ENCODE assay signal across 22 cellular contexts in the genomic region with DNA sequence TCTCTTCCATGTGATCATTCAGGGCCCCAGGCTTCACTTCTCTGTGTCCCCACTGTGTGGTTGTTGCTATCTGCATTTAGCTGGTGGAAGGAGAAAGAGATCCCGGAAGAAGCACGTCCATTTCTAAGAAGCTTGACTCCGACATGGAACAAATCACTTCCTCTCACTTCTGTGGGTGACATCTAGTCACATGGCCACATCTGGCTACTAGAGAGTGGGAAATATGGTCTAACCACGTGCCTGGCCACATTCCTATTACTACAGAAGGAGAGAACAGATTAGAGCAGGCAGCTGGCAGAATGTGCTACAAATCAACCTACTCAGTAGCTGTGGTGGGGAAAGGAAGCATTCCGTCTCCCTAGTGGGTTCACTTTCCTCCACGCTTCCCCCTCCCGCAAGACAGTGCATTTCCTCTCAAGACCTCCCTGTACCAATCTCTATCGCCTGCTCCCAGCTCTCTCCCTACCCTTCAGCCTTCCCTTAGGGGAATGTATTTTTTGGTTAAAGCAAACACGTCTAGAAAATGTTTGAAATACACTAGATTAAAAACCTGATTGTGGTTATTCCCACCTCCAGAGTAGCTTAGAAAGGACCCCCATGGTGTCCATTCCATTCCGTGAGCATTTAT. TPM values are rescaled to one million over a fixed set of nuclear protein-coding genes. Genes with fewer than 3 reads are reported as not detected.
DNase-seq lines count a peak whose midpoint lies in the region; ATAC-seq and TF ChIP-seq lines count a peak whose summit lies in the region.
"Had no signal": no experiment of that assay in that cellular context is flagged by ENCODE, and none has a peak within 500 bp of the region (broad histone marks: within the 10 kb centered on the region; RNA-seq: fewer than 3 reads in every experiment).

No MANE protein-coding gene starts in this region.

- TF ChIP-seq CTCF in GM12865 (IDR thresholded peaks at IDR 0.05; ENCODE audit: insufficient read depth, low read depth, low read length, missing control alignments) (no peak), esophagus muscularis mucosa (IDR thresholded peaks at IDR 0.05) (no peak)

- intact Hi-C loops in esophagus muscularis mucosa (cut with DNase I) = no loop called here

- no peaks in the 10 kb centered on the region for H3K4me1 ChIP-seq in esophagus muscularis mucosa
- H3K4me1 ChIP-seq: gastrocnemius medialis had no signal

- no peaks in the 10 kb centered on the region for H3K36me3 ChIP-seq in esophagus muscularis mucosa
- H3K36me3 ChIP-seq: gastrocnemius medialis had no signal

- peaks cover 0 to 5% (median 0%) of the 10 kb centered on the region in 4 donors for H3K9me3 ChIP-seq in esophagus muscularis mucosa
- H3K9me3 ChIP-seq: gastrocnemius medialis had no signal

- H3K4me3 ChIP-seq in GM12865 (ENCODE audit: low read depth, low read length) (peak overlapping the region; percentile 3; the same call in 1 of the 2 replicates), esophagus muscularis mucosa (no peak overlapping the region)
- H3K4me3 ChIP-seq: gastrocnemius medialis, GM23248 had no signal

- TF ChIP-seq EP300 in esophagus muscularis mucosa (IDR thresholded peaks at IDR 0.05) = no peak

- ATAC-seq in GM19463 (IDR thresholded peaks at IDR 0.05; ENCODE audit: unreplicated experiment) (no peak), HG02588 (IDR thresholded peaks at IDR 0.05; ENCODE audit: unreplicated experiment) (no peak)
- ATAC-seq: gastrocnemius medialis had no signal

- TF ChIP-seq POLR2A in esophagus muscularis mucosa (IDR thresholded peaks at IDR 0.05; ENCODE audit: low read depth) = no peak

- DNase-seq in GM12865 (ENCODE audit: low read depth) (peak; percentile 37), NCI-H82 treated with DMSO at 0.1 percent for 48 hours (lab: John Stamatoyannopoulos, UW; ENCODE audit: unreplicated experiment) (peak; percentile 84), esophagus muscularis mucosa (ENCODE audit: extremely low spot score) (peak; percentile 62), retina (peak; percentile 53), COLO668 (lab: John Stamatoyannopoulos, UW; ENCODE audit: unreplicated experiment) (no peak), A172 (ENCODE audit: low spot score) (no peak)
- DNase-seq: activated naive CD4-positive, alpha-beta T cell treated with anti-CD3 and anti-CD28 coated beads for 36 hours; activated T-cell treated with anti-CD3 and anti-CD28 coated beads, Interleukin-2, amount 50 U/mL, for 4 hours; Calu3; central memory CD4-positive, alpha-beta T cell; gastrocnemius medialis; GM23248; KG1; mesenchymal stem cell; naive B cell; NCI-H2029; posterior cingulate gyrus; T1000; trophoblast cell had no signal

- H3K27ac ChIP-seq in esophagus muscularis mucosa (replicated peaks in 1 of 4) = no peak overlapping the region
- H3K27ac ChIP-seq: gastrocnemius medialis, GM23248, RWPE1 had no signal

- peaks cover 0 to 48% (median 4%) of the 10 kb centered on the region in 4 donors for H3K27me3 ChIP-seq in esophagus muscularis mucosa

- WGBS in esophagus muscularis mucosa = 57% methylated on average over 10 of the region's 10 CpGs

RNA-seq across cellular contexts. Expression of a gene that starts 7.8 kb away (rescaled TPM):
- total RNA-seq in esophagus muscularis mucosa = under 1 TPM in 2 of 4 donors, not detected in 2; under 0.01 to 0.17 TPM
- total RNA-seq in A172 (2014; rRNA removed; shearing (Covaris generic)) = not detected in 2 replicates
- total RNA-seq: activated naive CD4-positive, alpha-beta T cell treated with anti-CD3 and anti-CD28 coated beads for 36 hours; activated T-cell treated with anti-CD3 and anti-CD28 coated beads, Interleukin-2, amount 50 U/mL, for 4 hours; Calu3; GM23248 had no signal

Comparison
In these comparisons a context has a peak if more than half of its experiments do, and no peak if none do; other contexts are left out.
1. DNase-seq: peak in GM12865 (single experiment), NCI-H82 treated with DMSO at 0.1 percent for 48 hours (single experiment), esophagus muscularis mucosa (single experiment) and retina (single experiment); none in COLO668 (single experiment) and A172 (single experiment).